ENCODE assay signal across 11 cellular contexts in genomic region chr1:151898519-151898991, GRCh38. TPM values are rescaled to one million over a fixed set of nuclear protein-coding genes. Genes with fewer than 3 reads are reported as not detected.
DNase-seq lines count a peak whose midpoint lies in the region; ATAC-seq and TF ChIP-seq lines count a peak whose summit lies in the region.
"Had no signal": no experiment of that assay in that cellular context is flagged by ENCODE, and none has a peak within 500 bp of the region (broad histone marks: within the 10 kb centered on the region; RNA-seq: fewer than 3 reads in every experiment).

No MANE protein-coding gene starts in this region.

- POLR2A ChIA-PET in activated CD8-positive, alpha-beta T cell treated with anti-CD3 and anti-CD28 coated beads for 36 hours (lab: Charles Lee), result interaction anchor here (1.7 to 4.5 kb wide), 2 partner anchors 9 to 13 kb away, joined by 5 to 33 read pairs; partner anchors contain the start of gene THEM4

- H3K27me3 Mint-ChIP-seq in activated CD8-positive, alpha-beta T cell treated with anti-CD3 and anti-CD28 coated beads for 36 hours, result no peaks in the 10 kb centered on the region
- H3K27me3 Mint-ChIP-seq in type B pancreatic cell, result no peaks in the 10 kb centered on the region
- H3K27me3 Mint-ChIP-seq: stimulated activated memory B cell treated with anti-CD40 and anti-IgM and Interleukin-4, amounts not matched to agents 10 μg/mL and 1 μg/mL and 100 μg/mL, for 72 hours had no signal

- CTCF ChIA-PET in activated CD8-positive, alpha-beta T cell treated with anti-CD3 and anti-CD28 coated beads for 36 hours (lab: Charles Lee), result interaction anchor here (0.7 to 4.2 kb wide), 8 partner anchors 8 to 103 kb away, joined by 3 to 27 read pairs (median 4); partner anchors contain the start of gene THEM4

- H3K4me3 Mint-ChIP-seq in activated CD8-positive, alpha-beta T cell treated with anti-CD3 and anti-CD28 coated beads for 36 hours, result peak overlapping the region; percentile 22
- H3K4me3 Mint-ChIP-seq in type B pancreatic cell, result no peak overlapping the region
- H3K4me3 Mint-ChIP-seq: stimulated activated memory B cell treated with anti-CD40 and anti-IgM and Interleukin-4, amounts not matched to agents 10 μg/mL and 1 μg/mL and 100 μg/mL, for 72 hours had no signal

- H3K36me3 ChIP-seq in effector memory CD4-positive, alpha-beta T cell (ENCODE audit: control insufficient read depth, insufficient read depth, low read length), result peaks cover 13% of the 10 kb centered on the region

- peak overlapping the region; percentile 67 for H3K27ac ChIP-seq in effector memory CD4-positive, alpha-beta T cell (ENCODE audit: insufficient read depth, low read length, poor library complexity, severe bottlenecking)

- H3K4me1 ChIP-seq in effector memory CD4-positive, alpha-beta T cell (ENCODE audit: control insufficient read depth, insufficient read depth, low read length, poor library complexity, severe bottlenecking), result peaks cover 37% of the 10 kb centered on the region

- no peak for TF ChIP-seq CTCF in activated CD8-positive, alpha-beta T cell treated with anti-CD3 and anti-CD28 coated beads for 36 hours (IDR thresholded peaks at IDR 0.05)
- TF ChIP-seq CTCF in type B pancreatic cell (conservative IDR thresholded peaks at IDR 0.05), result no peak

- DNase-seq in NCI-H1105 treated with DMSO at 0.1 percent for 48 hours (lab: John Stamatoyannopoulos, UW) (peak; percentile 1), NCI-H1105 (lab: John Stamatoyannopoulos, UW) (no peak), type B pancreatic cell (ENCODE audit: extremely low spot score, unreplicated experiment) (no peak), NCI-H2081 treated with DMSO at 0.1 percent for 48 hours (lab: John Stamatoyannopoulos, UW) (no peak)
- DNase-seq in activated CD8-positive, alpha-beta T cell treated with anti-CD3 and anti-CD28 coated beads for 36 hours, result peak; percentile 44
- DNase-seq in effector memory CD4-positive, alpha-beta T cell, result peak; percentile 62 to 71 (median 64)
- peak; percentile 49 for DNase-seq in stimulated activated naive CD4-positive, alpha-beta T cell treated with Interleukin-2 at 50 U/mL for 16 hours (lab: John Stamatoyannopoulos, UW)
- DNase-seq: NCI-H1694 treated with DMSO at 0.1 percent for 48 hours had no signal

- intact Hi-C loops in activated CD8-positive, alpha-beta T cell treated with anti-CD3 and anti-CD28 coated beads for 36 hours (cut with micrococcal nuclease), result no loop called here

- H3K4me1 Mint-ChIP-seq in activated CD8-positive, alpha-beta T cell treated with anti-CD3 and anti-CD28 coated beads for 36 hours (ENCODE audit: low read depth), result peaks cover 55% of the 10 kb centered on the region
- H3K4me1 Mint-ChIP-seq in type B pancreatic cell (ENCODE audit: unreplicated experiment), result no peaks in the 10 kb centered on the region

- ATAC-seq in activated CD8-positive, alpha-beta T cell treated with anti-CD3 and anti-CD28 coated beads for 36 hours, result peak; percentile 66
- ATAC-seq in GM21723 (IDR thresholded peaks at IDR 0.05; ENCODE audit: unreplicated experiment), result no peak
- ATAC-seq: stimulated activated memory B cell treated with anti-CD40 and anti-IgM and Interleukin-4, amounts not matched to agents 10 μg/mL and 1 μg/mL and 100 μg/mL, for 72 hours had no signal

- peaks cover 65% of the 10 kb centered on the region for H3K36me3 Mint-ChIP-seq in activated CD8-positive, alpha-beta T cell treated with anti-CD3 and anti-CD28 coated beads for 36 hours (ENCODE audit: low read depth)
- H3K36me3 Mint-ChIP-seq in type B pancreatic cell, result peaks cover 23% of the 10 kb centered on the region

- no peaks in the 10 kb centered on the region for H3K27me3 ChIP-seq in effector memory CD4-positive, alpha-beta T cell (replicated peaks; ENCODE audit: control insufficient read depth, insufficient read depth, low read length, poor library complexity, severe bottlenecking)

- H3K27ac Mint-ChIP-seq in activated CD8-positive, alpha-beta T cell treated with anti-CD3 and anti-CD28 coated beads for 36 hours, result peak overlapping the region; percentile 88
- H3K27ac Mint-ChIP-seq in type B pancreatic cell, result no peak overlapping the region
- H3K27ac Mint-ChIP-seq: stimulated activated memory B cell treated with anti-CD40 and anti-IgM and Interleukin-4, amounts not matched to agents 10 μg/mL and 1 μg/mL and 100 μg/mL, for 72 hours had no signal

- H3K9me3 Mint-ChIP-seq in activated CD8-positive, alpha-beta T cell treated with anti-CD3 and anti-CD28 coated beads for 36 hours, result peaks cover 22% of the 10 kb centered on the region
- peaks cover 15% of the 10 kb centered on the region for H3K9me3 Mint-ChIP-seq in type B pancreatic cell

- peak overlapping the region; percentile 35 for H3K4me3 ChIP-seq in effector memory CD4-positive, alpha-beta T cell (ENCODE audit: insufficient read depth, low read depth, low read length, poor library complexity, severe bottlenecking)

- H3K9me3 ChIP-seq in effector memory CD4-positive, alpha-beta T cell (ENCODE audit: control insufficient read depth, low read length), result no peaks in the 10 kb centered on the region

RNA-seq across cellular contexts. Expression of gene THEM4, which starts 10.8 kb away (rescaled TPM):
- 10 to 100 TPM; 19.9 to 22.0 TPM for total RNA-seq in activated CD8-positive, alpha-beta T cell treated with anti-CD3 and anti-CD28 coated beads for 36 hours
- 4.7 and 15.6 TPM in 2 replicates for total RNA-seq in type B pancreatic cell (ENCODE audit: low replicate concordance)

RNA-seq across cellular contexts. Expression of gene THEM5, which starts 45.0 kb away (rescaled TPM):
- not detected for total RNA-seq in activated CD8-positive, alpha-beta T cell treated with anti-CD3 and anti-CD28 coated beads for 36 hours
- not detected in 2 replicates for total RNA-seq in type B pancreatic cell (ENCODE audit: low replicate concordance)
- total RNA-seq: dermis microvascular lymphatic vessel endothelial cell had no signal

RNA-seq across cellular contexts. Expression of gene C2CD4D, which starts 58.9 kb away (rescaled TPM):
- 1 to 10 TPM; 1.3 to 1.6 TPM for total RNA-seq in activated CD8-positive, alpha-beta T cell treated with anti-CD3 and anti-CD28 coated beads for 36 hours
- 0.43 and 0.45 TPM in 2 replicates for total RNA-seq in type B pancreatic cell (ENCODE audit: low replicate concordance)

Comparison
In these comparisons a context has a peak if more than half of its experiments do, and no peak if none do; other contexts are left out.
1. DNase-seq: peak in NCI-H1105 treated with DMSO at 0.1 percent for 48 hours (single experiment), activated CD8-positive, alpha-beta T cell treated with anti-CD3 and anti-CD28 coated beads for 36 hours (single experiment), effector memory CD4-positive, alpha-beta T cell (3 of 3) and stimulated activated naive CD4-positive, alpha-beta T cell treated with Interleukin-2 at 50 U/mL for 16 hours (single experiment); none in NCI-H1105 (single experiment), type B pancreatic cell (single experiment) and NCI-H2081 treated with DMSO at 0.1 percent for 48 hours (single experiment).